1 cellular context compared by ENCODE assay signal in the genomic region with DNA sequence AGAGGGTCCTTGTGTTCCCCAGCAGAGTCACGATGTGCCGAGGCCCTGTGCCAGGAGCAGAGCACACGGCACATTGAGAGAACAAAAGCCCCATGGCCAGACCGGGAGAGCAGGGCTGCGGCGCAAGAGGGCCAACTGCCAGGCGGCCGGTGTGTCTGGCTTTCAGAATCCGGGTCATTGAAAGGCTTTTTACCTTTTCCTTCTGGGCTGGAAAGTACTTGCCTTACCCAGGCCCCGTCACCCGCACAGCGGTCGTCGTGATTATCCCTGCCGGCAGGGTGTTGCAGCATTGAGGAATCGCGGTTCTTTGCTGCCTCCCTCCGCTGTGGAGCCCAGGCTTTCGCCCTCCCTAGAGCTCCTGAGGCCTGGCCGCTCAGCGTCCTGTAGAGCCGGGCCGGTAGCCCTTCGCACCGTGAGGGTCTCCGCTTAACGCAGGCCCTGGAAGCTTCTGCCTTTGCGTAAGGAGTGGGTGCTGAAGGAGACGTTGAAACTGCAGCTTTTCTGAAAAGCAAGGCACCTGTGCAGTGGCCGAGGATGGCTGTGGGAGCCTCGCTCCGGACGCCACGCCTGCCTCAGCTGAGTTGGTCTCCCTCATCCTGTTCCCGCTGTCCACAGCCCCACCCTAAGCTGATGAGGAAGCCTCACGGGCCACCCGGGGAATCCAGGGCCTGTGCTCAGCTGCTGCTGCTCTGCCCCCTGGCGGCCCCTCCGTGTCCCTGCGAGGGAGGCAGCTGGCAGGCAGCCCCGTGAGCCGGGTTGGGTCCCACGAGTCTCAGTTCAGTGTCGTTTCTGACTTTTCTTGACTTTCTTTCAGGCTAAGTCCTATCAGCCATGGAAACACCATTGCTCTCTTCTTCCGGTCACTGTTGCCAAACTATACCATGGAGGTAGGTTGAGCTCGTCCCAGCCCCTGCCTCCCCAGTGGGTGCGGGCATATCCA.
TF ChIP-seq lines count a peak whose summit lies in the region.

No MANE protein-coding gene starts in this region.

TF ChIP-seq in endothelial cell of umbilical vein, 7 proteins besides CTCF, POLR2A, EP300 and RAD21:
- peak; percentile 28 for TF ChIP-seq POLR2AphosphoS5 (IDR thresholded peaks at IDR 0.05; ENCODE audit: insufficient read depth, low read depth, low read length)
- TF ChIP-seq GATA2 (IDR thresholded peaks at IDR 0.05; ENCODE audit: insufficient read depth, insufficient read length, low read depth, low read length) = no peak
